In the genomic region with DNA sequence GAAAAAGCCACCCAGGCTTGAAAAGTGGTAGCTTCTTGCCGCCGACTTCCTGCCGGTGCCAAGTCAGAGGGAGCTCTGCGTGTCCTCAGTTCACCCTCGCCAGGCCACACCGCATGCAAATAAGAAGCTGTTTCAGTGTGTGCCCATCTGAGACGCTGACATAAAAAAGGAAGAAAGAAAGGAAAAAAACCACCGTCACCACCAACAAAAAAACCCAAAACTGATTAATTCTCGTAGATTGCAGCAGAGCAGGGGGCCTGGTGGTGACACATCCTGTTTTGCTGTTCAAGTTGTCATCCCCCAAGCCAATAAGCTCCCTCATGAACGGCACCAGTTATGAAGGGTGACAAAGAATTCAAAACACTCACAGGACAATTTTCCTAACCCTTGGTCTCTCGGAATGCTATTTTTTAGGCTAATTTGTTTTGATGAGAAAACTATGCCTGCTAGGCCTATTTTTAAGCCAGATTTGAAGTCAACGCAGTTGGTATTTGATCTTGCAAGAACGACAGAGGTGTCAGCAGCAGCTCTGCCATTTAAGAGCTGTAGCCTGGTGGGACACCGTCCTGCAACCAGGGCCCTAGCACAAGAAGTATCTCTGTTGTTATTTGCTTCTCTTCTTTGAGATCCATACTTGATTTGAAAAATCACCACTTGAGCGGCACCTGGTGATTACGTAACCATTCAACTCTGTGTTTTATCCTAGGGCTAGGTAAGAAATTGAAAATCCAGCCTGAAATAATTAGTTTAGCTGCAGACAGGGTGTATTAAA, we compare ENCODE assay signal across 9 cellular contexts.
A peak's percentile ranks its signal among the peaks of the same experiment; 100 is the strongest.
DNase-seq lines count a peak whose midpoint lies in the region; ATAC-seq, FAIRE-seq and TF ChIP-seq lines count a peak whose summit lies in the region.
"Had no signal": no experiment of that assay in that cellular context is flagged by ENCODE, and none has a peak within 500 bp of the region (broad histone marks: within the 10 kb centered on the region; RNA-seq: fewer than 3 reads in every experiment).

No MANE protein-coding gene starts in this region.

- POLR2A ChIA-PET in Caco-2 (lab: Charles Lee) = no interaction called here

- H3K9ac ChIP-seq in kidney (ENCODE audit: low read length in 2 of 2) = no peak overlapping the region

- BruUV-seq in Caco-2 (replicated peaks; lab: Mats Ljungman, UMichigan) = no TSS peak

- no peak for TF ChIP-seq POLR2A in GM18505 (IDR thresholded peaks at IDR 0.05; ENCODE audit: borderline replicate concordance, extremely low read depth, insufficient read depth, insufficient read length)

- H3K36me3 ChIP-seq in kidney (ENCODE audit: control insufficient read depth in 1 of 2, insufficient read depth in 2 of 2, low read length in 2 of 2) (no peaks in the 10 kb centered on the region), Caco-2 (ENCODE audit: control insufficient read depth, insufficient read depth, low read length) (no peaks in the 10 kb centered on the region)

- DNase-seq in RCC 7860 (ENCODE audit: low spot score) (peak; percentile 67), kidney (peak; percentile 89), Caco-2 (no peak), HuH-7.5 (ENCODE audit: low spot score) (no peak)
- DNase-seq in activated T-helper 9 cell treated with anti-CD3 and anti-CD28 coated beads, Interleukin-2, amount 50 U/mL, for 16 hours (ENCODE audit: low read depth) = peak; percentile 75
- DNase-seq in stimulated activated CD4-positive, alpha-beta T cell treated with anti-CD3 and anti-CD28 coated beads, TNF-alpha, amount 100 ng/mL, for 24 hours (ENCODE audit: low read depth in 3 of 3) = peak; percentile 65 to 83 (median 65)

- H3K27ac ChIP-seq in kidney (ENCODE audit: low read depth in 2 of 2, low read length in 2 of 2) = peak overlapping the region in 1 of 2 donors; percentile 39

- H3K4me1 ChIP-seq in kidney (ENCODE audit: control insufficient read depth in 1 of 2, insufficient read depth in 1 of 2, low read depth in 1 of 2, low read length in 2 of 2) (peaks cover 0 to 7% of the 10 kb centered on the region in 2 donors), Caco-2 (peaks cover 4% of the 10 kb centered on the region)

- peaks cover 20% of the 10 kb centered on the region for H3K9me3 Mint-ChIP-seq in Caco-2 (ENCODE audit: unreplicated experiment)

- intact Hi-C loops in kidney (cut with DNase I) (no loop called here), Caco-2 (cut with micrococcal nuclease; ENCODE audit: unreplicated experiment) (no loop called here)

- H3K4me3 ChIP-seq in kidney (ENCODE audit: low read length in 2 of 2) (peak overlapping the region in 1 of 2 donors; percentile 5), Caco-2 (ENCODE audit: low read depth, low read length) (no peak overlapping the region)

- no peak overlapping the region for H3K27ac Mint-ChIP-seq in Caco-2 (ENCODE audit: unreplicated experiment)

- FAIRE-seq in RCC 7860 (lab: Jason Lieb, UNC) = peak; percentile 91
- FAIRE-seq in kidney (lab: Jason Lieb, UNC) = no peak
- FAIRE-seq: TTC549 had no signal

- ATAC-seq in GM18505 (IDR thresholded peaks at IDR 0.05; ENCODE audit: unreplicated experiment) (peak; percentile 88), HG02938 (IDR thresholded peaks at IDR 0.05; ENCODE audit: unreplicated experiment) (peak; percentile 80)

- no peak overlapping the region for H3K4me3 Mint-ChIP-seq in Caco-2 (ENCODE audit: unreplicated experiment)

- H3K9me3 ChIP-seq in kidney (ENCODE audit: control insufficient read depth in 1 of 2, low read length in 2 of 2) = no peaks in the 10 kb centered on the region
- no peaks in the 10 kb centered on the region for H3K9me3 ChIP-seq in Caco-2

- H3K36me3 Mint-ChIP-seq in Caco-2 (ENCODE audit: insufficient read depth, unreplicated experiment) = no peaks in the 10 kb centered on the region

- TF ChIP-seq CTCF in kidney (IDR thresholded peaks at IDR 0.05; ENCODE audit: borderline replicate concordance, extremely low read depth, insufficient read depth) (no peak), Caco-2 (IDR thresholded peaks at IDR 0.05; ENCODE audit: insufficient read depth in 1 of 2, low read depth in 1 of 2, low read length in 1 of 2, severe bottlenecking in 1 of 2, unreplicated experiment in 1 of 2) (no peak)

- H3K27me3 Mint-ChIP-seq in Caco-2 (ENCODE audit: insufficient read depth, unreplicated experiment) = no peaks in the 10 kb centered on the region

- H3K4me1 Mint-ChIP-seq in Caco-2 (ENCODE audit: low read depth, unreplicated experiment) = no peaks in the 10 kb centered on the region

- CTCF ChIA-PET in Caco-2 (lab: Charles Lee) = no interaction called here

- no peaks in the 10 kb centered on the region for H3K27me3 ChIP-seq in Caco-2 (replicated peaks; ENCODE audit: control insufficient read depth, insufficient read depth, low read length)

Comparison
In these comparisons a context has a peak if more than half of its experiments do, and no peak if none do; other contexts are left out.
1. DNase-seq: peak in RCC 7860 (single experiment), activated T-helper 9 cell treated with anti-CD3 and anti-CD28 coated beads, Interleukin-2, amount 50 U/mL, for 16 hours (single experiment), kidney (single experiment) and stimulated activated CD4-positive, alpha-beta T cell treated with anti-CD3 and anti-CD28 coated beads, TNF-alpha, amount 100 ng/mL, for 24 hours (3 of 3); none in Caco-2 (0 of 2) and HuH-7.5 (single experiment).